Comparison of ENCODE assay signal across 22 cellular contexts in genomic region chr11:82003024-82003423, GRCh38.
"Had no signal": no experiment of that assay in that cellular context is flagged by ENCODE, and none has a peak within 500 bp of the region (broad histone marks: within the 10 kb centered on the region; RNA-seq: fewer than 3 reads in every experiment).

No MANE protein-coding gene starts in this region.

- ATAC-seq: natural killer cell; right cardiac atrium; sciatic nerve; stimulated activated naive B cell treated with anti-CD40 and anti-IgM and Interleukin-4, amounts not matched to agents 10 μg/mL and 1 μg/mL and 100 μg/mL, for 72 hours; upper lobe of right lung had no signal

- H3K27me3 Mint-ChIP-seq: naive B cell; stimulated activated naive B cell treated with anti-CD40 and anti-IgM and Interleukin-4, amounts not matched to agents 10 μg/mL and 1 μg/mL and 100 μg/mL, for 72 hours had no signal

- H3K4me1 Mint-ChIP-seq: naive B cell; natural killer cell; nephron progenitor cell; stimulated activated naive B cell treated with anti-CD40 and anti-IgM and Interleukin-4, amounts not matched to agents 10 μg/mL and 1 μg/mL and 100 μg/mL, for 72 hours had no signal

- H3K36me3 Mint-ChIP-seq: mesothelial cell of epicardium; naive B cell; natural killer cell; neural progenitor cell; stimulated activated naive B cell treated with anti-CD40 and anti-IgM and Interleukin-4, amounts not matched to agents 10 μg/mL and 1 μg/mL and 100 μg/mL, for 72 hours had no signal

- H3K27ac Mint-ChIP-seq: mesothelial cell of epicardium; natural killer cell; nephron progenitor cell; neural progenitor cell; stimulated activated naive B cell treated with anti-CD40 and anti-IgM and Interleukin-4, amounts not matched to agents 10 μg/mL and 1 μg/mL and 100 μg/mL, for 72 hours had no signal

- H3K36me3 ChIP-seq: left ventricle myocardium inferior, neural progenitor cell, pancreas, prostate gland, stomach, thyroid gland, transverse colon, upper lobe of right lung had no signal

- H3K4me3 ChIP-seq: left ventricle myocardium inferior, lung, neural progenitor cell, pancreas, prostate gland, skin epidermis, stomach, testis, thyroid gland, transverse colon, upper lobe of right lung had no signal

- H3K9me3 Mint-ChIP-seq: naive B cell, nephron progenitor cell, neural progenitor cell had no signal

- H3K4me3 Mint-ChIP-seq: mesothelial cell of epicardium; natural killer cell; nephron progenitor cell; neural progenitor cell; stimulated activated naive B cell treated with anti-CD40 and anti-IgM and Interleukin-4, amounts not matched to agents 10 μg/mL and 1 μg/mL and 100 μg/mL, for 72 hours had no signal

- H3K27me3 ChIP-seq: neural progenitor cell, pancreas, stomach, testis, thyroid gland, transverse colon, upper lobe of right lung had no signal

- H3K27ac ChIP-seq: left ventricle myocardium inferior, neural progenitor cell, pancreas, prostate gland, skin epidermis, stomach, testis, thyroid gland, transverse colon, upper lobe of right lung had no signal

- DNase-seq: left ventricle myocardium inferior; naive B cell; natural killer cell; nephron progenitor cell; retina; right cardiac atrium; stimulated activated CD4-positive, alpha-beta T cell treated with anti-CD3 and anti-CD28 coated beads, Interleukin-12 subunit alpha, Interleukin-12 subunit beta, amount 100 ng/mL, for 4 hours; stimulated activated CD4-positive, alpha-beta T cell treated with anti-CD3 and anti-CD28 coated beads, Interleukin-2, amount 100 ng/mL, for 24 hours; stimulated activated CD4-positive, alpha-beta T cell treated with anti-CD3 and anti-CD28 coated beads, Interleukin-4, amount 100 ng/mL, for 1 hour; stimulated activated naive B cell treated with anti-CD40 and anti-IgM and Interleukin-4, amounts not matched to agents 10 μg/mL and 1 μg/mL and 100 μg/mL, for 72 hours; stomach; testis; thyroid gland; transverse colon; upper lobe of right lung had no signal
